8 cellular contexts compared by ENCODE assay signal in genomic region chr6:159174263-159174974, GRCh38. TPM values are rescaled to one million over a fixed set of nuclear protein-coding genes. Genes with fewer than 3 reads are reported as not detected.
DNase-seq lines count a peak whose midpoint lies in the region; ATAC-seq and TF ChIP-seq lines count a peak whose summit lies in the region.

No MANE protein-coding gene starts in this region.

- no peaks in the 10 kb centered on the region for H3K36me3 ChIP-seq in gastrocnemius medialis

- no peaks in the 10 kb centered on the region for H3K9me3 ChIP-seq in gastrocnemius medialis

- in situ Hi-C loops in gastrocnemius medialis (cut with MboI; ENCODE audit: low sequenced_read_pairs in 4 of 4), result loop anchor here in 3 of 4 donors (10.0 kb wide), 1 partner anchor 480 kb away; no protein-coding TSS in a partner anchor

- H3K27me3 ChIP-seq in gastrocnemius medialis, result peaks cover 32 to 50% (median 40%) of the 10 kb centered on the region in 3 donors

- H3K27ac ChIP-seq in gastrocnemius medialis, result no peak overlapping the region

- intact Hi-C loops in gastrocnemius medialis (cut with DNase I; ENCODE audit: low total_unique reads), result loop anchor here (5.0 kb wide), 1 partner anchor 478 kb away; no protein-coding TSS in a partner anchor

- H3K4me1 ChIP-seq in gastrocnemius medialis, result peaks cover 0 to 7% of the 10 kb centered on the region in 2 donors

- H3K4me3 ChIP-seq in gastrocnemius medialis, result no peak overlapping the region

- TF ChIP-seq POLR2A in gastrocnemius medialis (IDR thresholded peaks at IDR 0.05), result no peak

- TF ChIP-seq CTCF in gastrocnemius medialis (IDR thresholded peaks at IDR 0.05 in 4 of 5, conservative IDR thresholded peaks at IDR 0.05 in 1 of 5), result peak; percentile 37 to 79 (median 62)

- ATAC-seq in gastrocnemius medialis, result peak in 1 of 2 donors; percentile 49
- no peak for ATAC-seq in GM18519 (IDR thresholded peaks at IDR 0.05; ENCODE audit: low FRiP score, unreplicated experiment)

- peak; percentile 85 for DNase-seq in GM03348 (ENCODE audit: low spot score)
- DNase-seq in HCEC 1CT, result peak; percentile 73
- DNase-seq in NCI-H1048 (lab: John Stamatoyannopoulos, UW), result peak; percentile 57
- peak; percentile 13 for DNase-seq in T-helper 22 cell (ENCODE audit: low read depth)
- peak in 47 of 56 donors; percentile 1 to 73 (median 26) for DNase-seq in amygdala (lab: John Stamatoyannopoulos, UW)
- DNase-seq in hepatic stellate cell (ENCODE audit: low spot score), result peak; percentile 70
- DNase-seq in gastrocnemius medialis, result peak; percentile 19 to 40

RNA-seq across cellular contexts. Expression of gene FNDC1, which starts 5.2 kb away (rescaled TPM):
- total RNA-seq in gastrocnemius medialis, result under 1 TPM; 0.16 to 0.41 (median 0.31) TPM

Comparison
In these comparisons a context has a peak if more than half of its experiments do, and no peak if none do; other contexts are left out.
1. DNase-seq: peak in every context shown above with its lines; median percentile 85 in GM03348; 73 in HCEC 1CT; 70 in hepatic stellate cell; 57 in NCI-H1048; 30 in gastrocnemius medialis; 26 in amygdala; 13 in T-helper 22 cell.